Comparison of ENCODE assay signal across 35 cellular contexts in the genomic region with DNA sequence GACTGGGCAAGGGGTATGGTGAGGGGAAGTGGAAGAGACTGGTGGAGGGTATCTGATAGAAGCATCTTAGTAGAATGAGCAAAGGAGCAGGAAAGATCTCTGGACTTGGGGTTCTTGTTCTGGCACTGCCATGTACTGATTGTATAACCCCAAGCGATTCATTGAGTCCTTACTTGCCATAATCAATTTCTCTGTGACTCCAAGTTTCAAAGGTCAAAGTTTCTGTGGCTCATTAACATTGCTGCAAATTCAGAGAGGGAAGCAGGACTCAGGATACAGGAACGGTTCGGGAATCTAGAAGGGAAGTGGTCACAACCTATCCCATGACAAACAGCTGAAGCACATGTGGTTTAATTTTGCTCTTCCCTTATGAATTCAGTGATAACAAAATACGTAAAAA. TPM values are rescaled to one million over a fixed set of nuclear protein-coding genes. Genes with fewer than 3 reads are reported as not detected.
"Had no signal": no experiment of that assay in that cellular context is flagged by ENCODE, and none has a peak within 500 bp of the region (broad histone marks: within the 10 kb centered on the region; RNA-seq: fewer than 3 reads in every experiment).

No MANE protein-coding gene starts in this region.

- DNase-seq: activated B cell treated with CpG ODN at 0.5 μM for 24 hours; activated CD4-positive, alpha-beta memory T cell treated with anti-CD3 and anti-CD28 coated beads, Interleukin-2, amount 10 ng/mL, durations not matched to agents 7 days and 5 days; activated CD4-positive, alpha-beta T cell treated with anti-CD3 and anti-CD28 coated beads for 4 hours; activated CD4-positive, alpha-beta T cell treated with anti-CD3 and anti-CD28 coated beads, Interleukin-2, amount 10 ng/mL, durations not matched to agents 24 days and 14 days; activated CD4-positive, alpha-beta T cell treated with anti-CD3 and anti-CD28 coated beads, Interleukin-2, amount 50 U/mL, for 48 hours; activated CD4-positive, CD25-positive, alpha-beta regulatory T cell treated with anti-CD3 and anti-CD28 coated beads, Interleukin-2, amount 50 U/mL, for 72 hours; activated CD8-positive, alpha-beta memory T cell treated with anti-CD3 and anti-CD28 coated beads for 24 hours; activated CD8-positive, alpha-beta memory T cell treated with anti-CD3 and anti-CD28 coated beads, Interleukin-2, amount 10 ng/mL, durations not matched to agents 7 days and 5 days; activated CD8-positive, alpha-beta memory T cell treated with anti-CD3 and anti-CD28 coated beads, Interleukin-2, amount 50 U/mL, for 48 hours; activated CD8-positive, alpha-beta T cell treated with anti-CD3 and anti-CD28 coated beads, Interleukin-2, amount 10 ng/mL, durations not matched to agents 7 days and 5 days; activated effector memory CD4-positive, alpha-beta T cell treated with anti-CD3 and anti-CD28 coated beads, Interleukin-2, amount 50 U/mL, for 16 hours; activated gamma-delta T cell treated with Interleukin-2 at 50 U/mL for 16 hours; activated naive CD4-positive, alpha-beta T cell; activated naive CD4-positive, alpha-beta T cell treated with anti-CD3 and anti-CD28 coated beads for 36 hours; activated naive CD4-positive, alpha-beta T cell treated with anti-CD3 and anti-CD28 coated beads, Interleukin-2, amount 50 U/mL, for 16 hours; activated naive CD8-positive, alpha-beta T cell treated with anti-CD3 and anti-CD28 coated beads for 36 hours; activated T-cell treated with anti-CD3 and anti-CD28 coated beads, Interleukin-2, amount 50 U/mL, for 24 hours; activated T-cell treated with anti-CD3 and anti-CD28 coated beads, Interleukin-2, amount 50 U/mL, for 48 hours; adrenal gland; amniotic stem cell; aorta; body of pancreas; brain microvascular endothelial cell; central memory CD4-positive, alpha-beta T cell; T-helper 1 cell; T-helper 2 cell; T-helper 9 cell had no signal

- H3K27ac ChIP-seq: adrenal gland, body of pancreas, brain microvascular endothelial cell, breast epithelium, VCaP had no signal

- H3K36me3 ChIP-seq: adrenal gland, brain microvascular endothelial cell, breast epithelium had no signal

- H3K27me3 ChIP-seq: adrenal gland, body of pancreas, brain microvascular endothelial cell, breast epithelium had no signal

- H3K4me1 ChIP-seq: adrenal gland, body of pancreas, breast epithelium had no signal

- H3K4me3 ChIP-seq: adrenal gland, body of pancreas, breast epithelium had no signal

- H3K9me3 ChIP-seq: adrenal gland, body of pancreas, breast epithelium had no signal

- ATAC-seq: activated CD8-positive, alpha-beta memory T cell treated with anti-CD3 and anti-CD28 coated beads, Interleukin-2, amount 10 ng/mL, durations not matched to agents 7 days and 5 days; activated CD8-positive, alpha-beta T cell treated with anti-CD3 and anti-CD28 coated beads, Interleukin-2, amount 10 ng/mL, durations not matched to agents 7 days and 5 days; activated naive CD4-positive, alpha-beta T cell treated with anti-CD3 and anti-CD28 coated beads, Interleukin-2, amount 50 U/mL, for 72 hours; body of pancreas had no signal

- FAIRE-seq: astrocyte, TTC549 had no signal

RNA-seq across cellular contexts. Expression of gene OR51I2, which starts 0.3 kb away (rescaled TPM):
- total RNA-seq: activated B cell treated with CpG ODN at 0.5 μM for 24 hours; activated CD4-positive, alpha-beta memory T cell treated with anti-CD3 and anti-CD28 coated beads, Interleukin-2, amount 10 ng/mL, durations not matched to agents 7 days and 5 days; activated CD4-positive, alpha-beta T cell treated with anti-CD3 and anti-CD28 coated beads, Interleukin-2, amount 10 ng/mL, durations not matched to agents 24 days and 14 days; activated CD8-positive, alpha-beta memory T cell treated with anti-CD3 and anti-CD28 coated beads, Interleukin-2, amount 10 ng/mL, durations not matched to agents 7 days and 5 days; activated CD8-positive, alpha-beta T cell treated with anti-CD3 and anti-CD28 coated beads, Interleukin-2, amount 10 ng/mL, durations not matched to agents 7 days and 5 days; activated naive CD4-positive, alpha-beta T cell treated with anti-CD3 and anti-CD28 coated beads for 36 hours; activated naive CD4-positive, alpha-beta T cell treated with anti-CD3 and anti-CD28 coated beads, Interleukin-2, amount 50 U/mL, for 72 hours; activated naive CD8-positive, alpha-beta T cell treated with anti-CD3 and anti-CD28 coated beads for 36 hours; activated T-helper 2 cell treated with anti-CD3 and anti-CD28 coated beads, Interferon-gamma antibody, Interleukin-2, Interleukin-4, amounts not matched to agents 10 μg/mL and 5 μg/mL and 100 μg/mL, durations not matched to agents 14 hours and 24 hours and 36 hours; adrenal gland; aorta; astrocyte; body of pancreas; breast epithelium; cardiac septum; cerebellum had no signal
- polyA plus RNA-seq: adrenal gland, aorta had no signal

RNA-seq across cellular contexts. Expression of gene OR51I1, which starts 8.1 kb away (rescaled TPM):
- total RNA-seq: activated B cell treated with CpG ODN at 0.5 μM for 24 hours; activated CD4-positive, alpha-beta memory T cell treated with anti-CD3 and anti-CD28 coated beads, Interleukin-2, amount 10 ng/mL, durations not matched to agents 7 days and 5 days; activated CD4-positive, alpha-beta T cell treated with anti-CD3 and anti-CD28 coated beads, Interleukin-2, amount 10 ng/mL, durations not matched to agents 24 days and 14 days; activated CD8-positive, alpha-beta memory T cell treated with anti-CD3 and anti-CD28 coated beads, Interleukin-2, amount 10 ng/mL, durations not matched to agents 7 days and 5 days; activated CD8-positive, alpha-beta T cell treated with anti-CD3 and anti-CD28 coated beads, Interleukin-2, amount 10 ng/mL, durations not matched to agents 7 days and 5 days; activated naive CD4-positive, alpha-beta T cell treated with anti-CD3 and anti-CD28 coated beads for 36 hours; activated naive CD4-positive, alpha-beta T cell treated with anti-CD3 and anti-CD28 coated beads, Interleukin-2, amount 50 U/mL, for 72 hours; activated naive CD8-positive, alpha-beta T cell treated with anti-CD3 and anti-CD28 coated beads for 36 hours; activated T-helper 2 cell treated with anti-CD3 and anti-CD28 coated beads, Interferon-gamma antibody, Interleukin-2, Interleukin-4, amounts not matched to agents 10 μg/mL and 5 μg/mL and 100 μg/mL, durations not matched to agents 14 hours and 24 hours and 36 hours; astrocyte; body of pancreas; cardiac septum had no signal
- polyA plus RNA-seq: adrenal gland, aorta had no signal

RNA-seq across cellular contexts. Expression of gene OR51Q1, which starts 27.5 kb away (rescaled TPM):
- total RNA-seq: activated B cell treated with CpG ODN at 0.5 μM for 24 hours; activated CD4-positive, alpha-beta memory T cell treated with anti-CD3 and anti-CD28 coated beads, Interleukin-2, amount 10 ng/mL, durations not matched to agents 7 days and 5 days; activated CD4-positive, alpha-beta T cell treated with anti-CD3 and anti-CD28 coated beads, Interleukin-2, amount 10 ng/mL, durations not matched to agents 24 days and 14 days; activated CD8-positive, alpha-beta memory T cell treated with anti-CD3 and anti-CD28 coated beads, Interleukin-2, amount 10 ng/mL, durations not matched to agents 7 days and 5 days; activated CD8-positive, alpha-beta T cell treated with anti-CD3 and anti-CD28 coated beads, Interleukin-2, amount 10 ng/mL, durations not matched to agents 7 days and 5 days; activated naive CD4-positive, alpha-beta T cell treated with anti-CD3 and anti-CD28 coated beads for 36 hours; activated naive CD4-positive, alpha-beta T cell treated with anti-CD3 and anti-CD28 coated beads, Interleukin-2, amount 50 U/mL, for 72 hours; activated naive CD8-positive, alpha-beta T cell treated with anti-CD3 and anti-CD28 coated beads for 36 hours; activated T-helper 2 cell treated with anti-CD3 and anti-CD28 coated beads, Interferon-gamma antibody, Interleukin-2, Interleukin-4, amounts not matched to agents 10 μg/mL and 5 μg/mL and 100 μg/mL, durations not matched to agents 14 hours and 24 hours and 36 hours; adrenal gland; aorta; astrocyte; body of pancreas; breast epithelium; cardiac septum; cerebellum had no signal
- polyA plus RNA-seq: adrenal gland had no signal

RNA-seq across cellular contexts. Expression of gene OR52D1, which starts 39.1 kb away (rescaled TPM):
- total RNA-seq: activated B cell treated with CpG ODN at 0.5 μM for 24 hours; activated CD4-positive, alpha-beta memory T cell treated with anti-CD3 and anti-CD28 coated beads, Interleukin-2, amount 10 ng/mL, durations not matched to agents 7 days and 5 days; activated CD4-positive, alpha-beta T cell treated with anti-CD3 and anti-CD28 coated beads, Interleukin-2, amount 10 ng/mL, durations not matched to agents 24 days and 14 days; activated CD8-positive, alpha-beta memory T cell treated with anti-CD3 and anti-CD28 coated beads, Interleukin-2, amount 10 ng/mL, durations not matched to agents 7 days and 5 days; activated CD8-positive, alpha-beta T cell treated with anti-CD3 and anti-CD28 coated beads, Interleukin-2, amount 10 ng/mL, durations not matched to agents 7 days and 5 days; activated naive CD4-positive, alpha-beta T cell treated with anti-CD3 and anti-CD28 coated beads for 36 hours; activated naive CD4-positive, alpha-beta T cell treated with anti-CD3 and anti-CD28 coated beads, Interleukin-2, amount 50 U/mL, for 72 hours; activated naive CD8-positive, alpha-beta T cell treated with anti-CD3 and anti-CD28 coated beads for 36 hours; activated T-helper 2 cell treated with anti-CD3 and anti-CD28 coated beads, Interferon-gamma antibody, Interleukin-2, Interleukin-4, amounts not matched to agents 10 μg/mL and 5 μg/mL and 100 μg/mL, durations not matched to agents 14 hours and 24 hours and 36 hours; adrenal gland; aorta; astrocyte; body of pancreas; breast epithelium; cardiac septum; cerebellum had no signal
- polyA plus RNA-seq: adrenal gland, aorta had no signal
